1 cellular context compared by ENCODE assay signal in genomic region chr9:136962701-136963248, GRCh38.
TF ChIP-seq lines count a peak whose summit lies in the region.

No MANE protein-coding gene starts in this region.

TF ChIP-seq in K562, 482 proteins besides CTCF, POLR2A, EP300 and RAD21:
- TF ChIP-seq CHD1 (IDR thresholded peaks at IDR 0.05; ENCODE audit: low read length) (no peak), KDM1A (IDR thresholded peaks at IDR 0.05) (peak in 1 of 2 experiments; percentile 93; a peak in 2 of 4 replicates)
